ENCODE assay signal across 11 cellular contexts in the genomic region with DNA sequence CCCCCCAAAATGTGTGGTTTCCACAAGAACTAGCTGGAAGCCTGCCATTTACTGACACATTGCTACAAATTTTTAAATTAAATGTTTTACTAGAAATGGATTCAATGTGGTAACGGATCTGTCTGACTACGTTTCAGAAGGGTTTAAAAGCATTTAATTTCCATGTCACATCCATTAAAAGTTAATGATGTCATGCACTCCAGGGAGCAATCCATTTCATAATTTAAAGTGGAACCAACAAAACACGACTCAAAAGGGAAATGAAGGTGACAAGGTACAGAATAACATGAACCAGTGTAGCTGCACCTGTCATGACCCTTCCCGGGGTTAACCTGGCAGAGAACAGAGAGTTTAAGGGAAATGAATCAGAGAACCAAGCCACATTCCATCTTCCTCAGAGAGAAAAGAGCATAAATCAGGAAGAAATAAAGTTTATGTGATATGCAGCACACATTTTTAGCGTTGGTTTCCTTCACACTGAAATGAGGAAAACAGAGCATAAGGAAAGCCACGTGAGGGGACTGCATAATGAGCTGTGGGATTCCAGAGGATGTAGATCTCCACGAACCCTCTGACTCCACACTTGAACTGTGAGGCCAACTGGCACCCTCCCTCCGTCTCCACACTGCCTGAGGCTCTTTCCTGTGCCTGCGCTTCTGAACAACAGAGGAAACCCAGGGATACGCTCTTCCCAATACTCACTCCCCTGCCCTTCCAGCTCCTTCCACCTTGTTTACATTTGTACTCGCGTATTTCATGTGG.
DNase-seq lines count a peak whose midpoint lies in the region; ATAC-seq, FAIRE-seq and TF ChIP-seq lines count a peak whose summit lies in the region.
"Had no signal": no experiment of that assay in that cellular context is flagged by ENCODE, and none has a peak within 500 bp of the region (broad histone marks: within the 10 kb centered on the region; RNA-seq: fewer than 3 reads in every experiment).

No MANE protein-coding gene starts in this region.

- no peaks in the 10 kb centered on the region for H3K9me1 ChIP-seq in keratinocyte (ENCODE audit: control insufficient read depth, extremely low read depth, insufficient read depth, low read length)

- H3K9ac ChIP-seq in keratinocyte (ENCODE audit: control insufficient read depth, extremely low read depth, insufficient read depth, low read length): no peak overlapping the region

- no peak overlapping the region for H3K27ac ChIP-seq in keratinocyte (ENCODE audit: control insufficient read depth, insufficient read depth, low read length)
- no peak overlapping the region for H3K27ac ChIP-seq in aorta (ENCODE audit: low read depth in 1 of 2, low read length in 2 of 2)

- H3K36me3 ChIP-seq in keratinocyte (ENCODE audit: control insufficient read depth in 2 of 2, extremely low read depth in 1 of 2, insufficient read depth in 2 of 2, low read length in 2 of 2) (no peaks in the 10 kb centered on the region), aorta (ENCODE audit: control insufficient read depth in 1 of 2, insufficient read depth in 2 of 2, low read length in 1 of 2) (no peaks in the 10 kb centered on the region)

- peaks cover 0 to 6% (median 4%) of the 10 kb centered on the region in 5 experiments for H3K9me3 Mint-ChIP-seq in brain
- no peaks in the 10 kb centered on the region for H3K9me3 Mint-ChIP-seq in stimulated activated effector memory CD8-positive, alpha-beta T cell treated with anti-CD3 and anti-CD28 coated beads, Interleukin-12 subunit alpha, Interleukin-12 subunit beta, amount 100 ng/mL, for 72 hours

- no peaks in the 10 kb centered on the region for H3K79me2 ChIP-seq in keratinocyte (ENCODE audit: control insufficient read depth, insufficient read depth, low read length)

- peaks cover 17% of the 10 kb centered on the region for H3K4me1 Mint-ChIP-seq in brain
- H3K4me1 Mint-ChIP-seq in stimulated activated effector memory CD8-positive, alpha-beta T cell treated with anti-CD3 and anti-CD28 coated beads, Interleukin-12 subunit alpha, Interleukin-12 subunit beta, amount 100 ng/mL, for 72 hours: no peaks in the 10 kb centered on the region
- H3K4me1 Mint-ChIP-seq: CD4-positive, CD25-positive, alpha-beta regulatory T cell; immature natural killer cell had no signal

- dilution Hi-C loops in keratinocyte (cut with MboI; ENCODE audit: extremely low pct_ligation_motif_present, low sequenced_read_pairs): no loop called here

- no peak for TF ChIP-seq CTCF in brain (conservative IDR thresholded peaks at IDR 0.05)
- no peak for TF ChIP-seq CTCF in keratinocyte (optimal IDR thresholded peaks at IDR 0.05 in 1 of 3, IDR thresholded peaks at IDR 0.05 in 1 of 3, conservative IDR thresholded peaks at IDR 0.05 in 1 of 3; ENCODE audit: extremely low read depth in 1 of 3, insufficient read depth in 2 of 3, low read length in 3 of 3)

- peak overlapping the region; percentile 81 for H3K4me2 ChIP-seq in keratinocyte (ENCODE audit: control insufficient read depth, extremely low read depth, insufficient read depth, low read depth, low read length)

- peak; percentile 80 for FAIRE-seq in keratinocyte (lab: Jason Lieb, UNC)

- no peaks in the 10 kb centered on the region for H3K36me3 Mint-ChIP-seq in brain
- H3K36me3 Mint-ChIP-seq in stimulated activated effector memory CD8-positive, alpha-beta T cell treated with anti-CD3 and anti-CD28 coated beads, Interleukin-12 subunit alpha, Interleukin-12 subunit beta, amount 100 ng/mL, for 72 hours: no peaks in the 10 kb centered on the region
- H3K36me3 Mint-ChIP-seq: CD4-positive, CD25-positive, alpha-beta regulatory T cell; immature natural killer cell had no signal

- no peaks in the 10 kb centered on the region for H4K20me1 ChIP-seq in keratinocyte (ENCODE audit: control insufficient read depth, extremely low read depth, insufficient read depth, low read length)

- H3K4me3 ChIP-seq in keratinocyte (ENCODE audit: control insufficient read depth in 2 of 3, extremely low read depth in 1 of 3, insufficient read depth in 2 of 3, low read depth in 1 of 3, low read length in 3 of 3) (peak overlapping the region in 1 of 3 experiments; percentile 9), aorta (ENCODE audit: low read length in 2 of 2) (no peak overlapping the region)

- H3K4me1 ChIP-seq in keratinocyte (ENCODE audit: control insufficient read depth, extremely low read depth, insufficient read depth, low read length) (peaks cover 6% of the 10 kb centered on the region), aorta (ENCODE audit: control insufficient read depth in 1 of 2, insufficient read depth in 2 of 2, low read length in 2 of 2) (no peaks in the 10 kb centered on the region)

- H3K27ac Mint-ChIP-seq in brain: peak overlapping the region in 3 of 5 experiments; percentile 5 to 28 (median 6)
- H3K27ac Mint-ChIP-seq in stimulated activated effector memory CD8-positive, alpha-beta T cell treated with anti-CD3 and anti-CD28 coated beads, Interleukin-12 subunit alpha, Interleukin-12 subunit beta, amount 100 ng/mL, for 72 hours: no peak overlapping the region
- H3K27ac Mint-ChIP-seq: immature natural killer cell had no signal

- H3K27me3 ChIP-seq in keratinocyte (ENCODE audit: control insufficient read depth, extremely low read depth, insufficient read depth, low read length): no peaks in the 10 kb centered on the region
- H3K27me3 ChIP-seq in aorta (ENCODE audit: control insufficient read depth in 1 of 2, insufficient read depth in 2 of 2, low read length in 1 of 2): peaks cover 0 to 1% of the 10 kb centered on the region in 2 donors

- peaks cover 8% of the 10 kb centered on the region for H3K27me3 Mint-ChIP-seq in brain

- DNase-seq in Right ventricle myocardium superior (peak; percentile 50), cardiac septum (ENCODE audit: low spot score) (no peak), keratinocyte (ENCODE audit: low read depth, low spot score) (no peak), aorta (no peak), SIG-M5 (lab: John Stamatoyannopoulos, UW) (no peak)
- DNase-seq in stimulated activated effector memory CD8-positive, alpha-beta T cell treated with anti-CD3 and anti-CD28 coated beads, Interleukin-12 subunit alpha, Interleukin-12 subunit beta, amount 100 ng/mL, for 72 hours (ENCODE audit: low spot score in 2 of 2): no peak
- DNase-seq in activated CD8-positive, alpha-beta memory T cell treated with anti-CD3 and anti-CD28 coated beads, Interleukin-2, amount 50 U/mL, for 48 hours: no peak
- DNase-seq: CD4-positive, CD25-positive, alpha-beta regulatory T cell; immature natural killer cell; NCI-H146 had no signal

- H3K4me3 Mint-ChIP-seq in brain: peak overlapping the region in 3 of 5 experiments; percentile 21 to 79 (median 28)
- no peak overlapping the region for H3K4me3 Mint-ChIP-seq in stimulated activated effector memory CD8-positive, alpha-beta T cell treated with anti-CD3 and anti-CD28 coated beads, Interleukin-12 subunit alpha, Interleukin-12 subunit beta, amount 100 ng/mL, for 72 hours
- H3K4me3 Mint-ChIP-seq: CD4-positive, CD25-positive, alpha-beta regulatory T cell; immature natural killer cell had no signal

- ATAC-seq in Right ventricle myocardium superior (ENCODE audit: poor library complexity) (peak; percentile 70), aorta (ENCODE audit: low FRiP score) (peak; percentile 54)
- no peak for ATAC-seq in stimulated activated effector memory CD8-positive, alpha-beta T cell treated with anti-CD3 and anti-CD28 coated beads, Interleukin-12 subunit alpha, Interleukin-12 subunit beta, amount 100 ng/mL, for 72 hours

- 4 to 12% methylated on average over 12 of the region's 12 CpGs for WGBS in aorta, 2 donors

- H3K9me3 ChIP-seq in keratinocyte (ENCODE audit: control insufficient read depth, low read depth, low read length) (no peaks in the 10 kb centered on the region), aorta (ENCODE audit: control insufficient read depth, low read length) (peaks cover 3% of the 10 kb centered on the region)

- H2AFZ ChIP-seq in keratinocyte (ENCODE audit: control insufficient read depth, low read length): peak overlapping the region; percentile 84

- intact Hi-C loops in Right ventricle myocardium superior (cut with DNase I) (no loop called here), cardiac septum (cut with DNase I) (no loop called here), aorta (cut with DNase I) (no loop called here)
